ENCODE assay signal across 8 cellular contexts in the genomic region with DNA sequence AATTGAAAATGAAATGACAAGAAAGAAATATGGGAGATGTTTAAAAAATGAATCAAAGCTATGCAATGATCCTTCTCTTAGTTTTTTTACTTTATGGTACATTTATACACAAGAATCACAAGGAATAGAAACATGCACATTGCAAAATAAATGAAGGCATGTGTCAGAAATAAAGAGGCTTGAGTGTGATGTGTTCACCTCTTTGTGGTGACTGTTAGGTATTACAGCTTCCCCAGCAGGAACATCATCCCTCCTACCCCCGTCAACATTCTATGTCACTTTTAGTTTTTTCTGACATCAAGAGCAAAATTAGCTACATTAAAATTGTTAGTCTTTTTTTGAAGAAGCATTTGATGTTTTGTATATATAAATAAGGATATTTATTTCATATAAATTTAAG.
DNase-seq lines count a peak whose midpoint lies in the region; ATAC-seq and TF ChIP-seq lines count a peak whose summit lies in the region.

No MANE protein-coding gene starts in this region.

- H3K4me3 ChIP-seq in cardiac fibroblast (replicated peaks in 1 of 2; ENCODE audit: low read depth in 2 of 2, low read length in 2 of 2), result no peak overlapping the region

- H3K36me3 Mint-ChIP-seq in activated naive CD4-positive, alpha-beta T cell treated with anti-CD3 and anti-CD28 coated beads, Interleukin-2, amount 10 ng/mL, durations not matched to agents 7 days and 5 days, result no peaks in the 10 kb centered on the region

- no peaks in the 10 kb centered on the region for H3K9me3 Mint-ChIP-seq in activated naive CD4-positive, alpha-beta T cell treated with anti-CD3 and anti-CD28 coated beads, Interleukin-2, amount 10 ng/mL, durations not matched to agents 7 days and 5 days

- no peak overlapping the region for H3K4me3 Mint-ChIP-seq in activated naive CD4-positive, alpha-beta T cell treated with anti-CD3 and anti-CD28 coated beads, Interleukin-2, amount 10 ng/mL, durations not matched to agents 7 days and 5 days

- no peak for ATAC-seq in GM21360 (IDR thresholded peaks at IDR 0.05; ENCODE audit: unreplicated experiment)

- CTCF ChIA-PET in activated naive CD4-positive, alpha-beta T cell treated with anti-CD3 and anti-CD28 coated beads, Interleukin-2, amount 10 ng/mL, durations not matched to agents 7 days and 5 days (lab: Charles Lee), result interaction anchor here (0.6 to 1.3 kb wide), 2 partner anchors 324 to 456 kb away, joined by 3 read pairs; no protein-coding TSS in a partner anchor

- no peaks in the 10 kb centered on the region for H3K27me3 Mint-ChIP-seq in activated naive CD4-positive, alpha-beta T cell treated with anti-CD3 and anti-CD28 coated beads, Interleukin-2, amount 10 ng/mL, durations not matched to agents 7 days and 5 days

- in situ Hi-C loops in GM13976 (cut with MboI; ENCODE audit: low sequenced_read_pairs, unreplicated experiment), result no loop called here

- TF ChIP-seq CTCF in GM13976 (IDR thresholded peaks at IDR 0.05; ENCODE audit: borderline replicate concordance, control extremely low read depth, extremely low read depth, insufficient read depth, missing control alignments), result peak; percentile 8
- peak; percentile 55 for TF ChIP-seq CTCF in cardiac fibroblast (IDR thresholded peaks at IDR 0.05; ENCODE audit: low read depth, low read length)

- no peak overlapping the region for H3K27ac Mint-ChIP-seq in activated naive CD4-positive, alpha-beta T cell treated with anti-CD3 and anti-CD28 coated beads, Interleukin-2, amount 10 ng/mL, durations not matched to agents 7 days and 5 days

- H3K4me1 Mint-ChIP-seq in activated naive CD4-positive, alpha-beta T cell treated with anti-CD3 and anti-CD28 coated beads, Interleukin-2, amount 10 ng/mL, durations not matched to agents 7 days and 5 days, result no peaks in the 10 kb centered on the region

- DNase-seq in GM13976 (ENCODE audit: low spot score), result no peak
- peak; percentile 22 for DNase-seq in HT1080 (ENCODE audit: low read depth)
- DNase-seq in cardiac fibroblast (ENCODE audit: low read depth in 2 of 2), result peak; percentile 58 to 61
- DNase-seq in myocyte (ENCODE audit: low read depth), result peak; percentile 53
- DNase-seq in stimulated activated CD4-positive, alpha-beta T cell treated with anti-CD3 and anti-CD28 coated beads, Interleukin-1b, Interleukin-23, amount 100 ng/mL, for 48 hours, result no peak
- DNase-seq in activated naive CD4-positive, alpha-beta T cell treated with anti-CD3 and anti-CD28 coated beads, Interleukin-2, amount 10 ng/mL, durations not matched to agents 7 days and 5 days, result no peak
- DNase-seq in HK-2 (ENCODE audit: unreplicated experiment), result no peak

Comparison
In these comparisons a context has a peak if more than half of its experiments do, and no peak if none do; other contexts are left out.
1. DNase-seq: peak in HT1080 (single experiment), cardiac fibroblast (2 of 2) and myocyte (single experiment); none in GM13976 (single experiment), stimulated activated CD4-positive, alpha-beta T cell treated with anti-CD3 and anti-CD28 coated beads, Interleukin-1b, Interleukin-23, amount 100 ng/mL, for 48 hours (single experiment), activated naive CD4-positive, alpha-beta T cell treated with anti-CD3 and anti-CD28 coated beads, Interleukin-2, amount 10 ng/mL, durations not matched to agents 7 days and 5 days (single experiment) and HK-2 (single experiment).